In the genomic region with DNA sequence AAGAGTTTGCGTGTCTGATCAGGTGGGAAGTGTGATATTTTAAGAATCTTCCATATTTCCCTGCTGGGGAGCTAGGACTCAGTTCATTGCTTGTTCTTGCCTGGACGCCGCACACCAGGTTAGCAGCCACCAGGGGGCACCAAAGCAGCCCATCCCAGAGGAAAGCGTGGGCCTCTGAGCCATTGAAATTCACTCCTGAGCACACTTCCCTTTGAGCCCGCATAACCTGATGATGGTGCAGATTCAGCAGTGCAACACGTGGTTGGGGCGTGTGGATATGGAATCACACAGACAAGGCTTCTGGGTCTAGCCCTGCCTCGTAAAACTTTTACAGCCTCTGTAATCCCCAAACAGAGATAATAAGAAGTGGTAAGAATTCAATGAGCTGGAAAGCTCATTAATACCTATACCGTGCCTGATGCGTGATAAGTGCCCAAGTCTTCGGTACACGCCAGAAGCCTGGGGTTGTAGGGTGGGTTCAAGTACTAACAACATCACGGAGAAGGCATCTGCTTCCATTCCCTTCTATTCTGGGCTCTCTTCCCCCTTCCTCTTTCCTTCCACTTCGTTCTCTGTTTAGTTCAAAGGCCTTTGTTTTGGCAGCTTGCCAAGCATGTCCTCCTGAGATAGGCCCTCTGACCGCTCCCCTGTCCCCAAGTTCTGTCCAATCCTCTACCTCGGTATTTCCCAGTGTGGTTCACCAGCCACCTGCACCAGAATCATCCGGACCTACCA, we compare ENCODE assay signal across 8 cellular contexts.
A peak's percentile ranks its signal among the peaks of the same experiment; 100 is the strongest.
DNase-seq lines count a peak whose midpoint lies in the region; ATAC-seq and TF ChIP-seq lines count a peak whose summit lies in the region.

No MANE protein-coding gene starts in this region.

- CTCF ChIA-PET in activated CD8-positive, alpha-beta memory T cell treated with anti-CD3 and anti-CD28 coated beads, Interleukin-2, amount 10 ng/mL, durations not matched to agents 7 days and 5 days (lab: Charles Lee) = interaction anchor here (0.6 to 3.9 kb wide), 25 partner anchors 11 to 1578 kb away, joined by 3 to 103 read pairs (median 5); no protein-coding TSS in a partner anchor

- no peaks in the 10 kb centered on the region for H3K36me3 Mint-ChIP-seq in activated CD8-positive, alpha-beta memory T cell treated with anti-CD3 and anti-CD28 coated beads, Interleukin-2, amount 10 ng/mL, durations not matched to agents 7 days and 5 days
- no peaks in the 10 kb centered on the region for H3K36me3 Mint-ChIP-seq in endothelial cell (ENCODE audit: low read depth, unreplicated experiment)

- no peak overlapping the region for H3K4me3 Mint-ChIP-seq in activated CD8-positive, alpha-beta memory T cell treated with anti-CD3 and anti-CD28 coated beads, Interleukin-2, amount 10 ng/mL, durations not matched to agents 7 days and 5 days
- no peak overlapping the region for H3K4me3 Mint-ChIP-seq in endothelial cell (ENCODE audit: unreplicated experiment)

- no peak overlapping the region for H3K27ac Mint-ChIP-seq in activated CD8-positive, alpha-beta memory T cell treated with anti-CD3 and anti-CD28 coated beads, Interleukin-2, amount 10 ng/mL, durations not matched to agents 7 days and 5 days
- no peak overlapping the region for H3K27ac Mint-ChIP-seq in endothelial cell (ENCODE audit: unreplicated experiment)

- H3K27me3 Mint-ChIP-seq in activated CD8-positive, alpha-beta memory T cell treated with anti-CD3 and anti-CD28 coated beads, Interleukin-2, amount 10 ng/mL, durations not matched to agents 7 days and 5 days = peaks cover 3% of the 10 kb centered on the region
- no peaks in the 10 kb centered on the region for H3K27me3 Mint-ChIP-seq in endothelial cell (ENCODE audit: unreplicated experiment)

- peak; percentile 75 for TF ChIP-seq CTCF in endothelial cell (IDR thresholded peaks at IDR 0.05; ENCODE audit: unreplicated experiment)

- peaks cover 12% of the 10 kb centered on the region for H3K4me1 Mint-ChIP-seq in activated CD8-positive, alpha-beta memory T cell treated with anti-CD3 and anti-CD28 coated beads, Interleukin-2, amount 10 ng/mL, durations not matched to agents 7 days and 5 days
- peaks cover 7% of the 10 kb centered on the region for H3K4me1 Mint-ChIP-seq in endothelial cell (ENCODE audit: unreplicated experiment)

- peak; percentile 73 for ATAC-seq in GM19468 (IDR thresholded peaks at IDR 0.05; ENCODE audit: extremely low read depth, unreplicated experiment)
- ATAC-seq in activated CD8-positive, alpha-beta memory T cell treated with anti-CD3 and anti-CD28 coated beads, Interleukin-2, amount 10 ng/mL, durations not matched to agents 7 days and 5 days = peak; percentile 86

- peak; percentile 45 for DNase-seq in COR-L47 (lab: John Stamatoyannopoulos, UW)
- peak; percentile 91 for DNase-seq in HK-2 (ENCODE audit: unreplicated experiment)
- DNase-seq in NOMO-1 (lab: John Stamatoyannopoulos, UW; ENCODE audit: unreplicated experiment in 2 of 2) = peak; percentile 46 to 52
- DNase-seq in activated CD8-positive, alpha-beta memory T cell treated with anti-CD3 and anti-CD28 coated beads, Interleukin-2, amount 10 ng/mL, durations not matched to agents 7 days and 5 days = peak; percentile 74
- peak; percentile 84 for DNase-seq in endothelial cell (ENCODE audit: low spot score)
- peak; percentile 33 for DNase-seq in middle frontal gyrus (ENCODE audit: extremely low spot score, low spot score)
- DNase-seq in stimulated activated CD8-positive, alpha-beta memory T cell treated with anti-CD3 and anti-CD28 coated beads, Interleukin-2, amount 100 ng/mL, for 48 hours (ENCODE audit: low read depth in 2 of 2) = peak; percentile 66 to 75

- H3K9me3 Mint-ChIP-seq in activated CD8-positive, alpha-beta memory T cell treated with anti-CD3 and anti-CD28 coated beads, Interleukin-2, amount 10 ng/mL, durations not matched to agents 7 days and 5 days (ENCODE audit: low read depth) = no peaks in the 10 kb centered on the region
- H3K9me3 Mint-ChIP-seq in endothelial cell (ENCODE audit: unreplicated experiment) = no peaks in the 10 kb centered on the region

Comparison
In these comparisons a context has a peak if more than half of its experiments do, and no peak if none do; other contexts are left out.
1. Peak in every context shown above with its lines: DNase-seq and ATAC-seq.
2. DNase-seq: peak in every context shown above with its lines; median percentile 91 in HK-2; 84 in endothelial cell; 74 in activated CD8-positive, alpha-beta memory T cell treated with anti-CD3 and anti-CD28 coated beads, Interleukin-2, amount 10 ng/mL, durations not matched to agents 7 days and 5 days; 70 in stimulated activated CD8-positive, alpha-beta memory T cell treated with anti-CD3 and anti-CD28 coated beads, Interleukin-2, amount 100 ng/mL, for 48 hours; 49 in NOMO-1; 45 in COR-L47; 33 in middle frontal gyrus.